Comparison of ENCODE assay signal across 28 cellular contexts in the genomic region with DNA sequence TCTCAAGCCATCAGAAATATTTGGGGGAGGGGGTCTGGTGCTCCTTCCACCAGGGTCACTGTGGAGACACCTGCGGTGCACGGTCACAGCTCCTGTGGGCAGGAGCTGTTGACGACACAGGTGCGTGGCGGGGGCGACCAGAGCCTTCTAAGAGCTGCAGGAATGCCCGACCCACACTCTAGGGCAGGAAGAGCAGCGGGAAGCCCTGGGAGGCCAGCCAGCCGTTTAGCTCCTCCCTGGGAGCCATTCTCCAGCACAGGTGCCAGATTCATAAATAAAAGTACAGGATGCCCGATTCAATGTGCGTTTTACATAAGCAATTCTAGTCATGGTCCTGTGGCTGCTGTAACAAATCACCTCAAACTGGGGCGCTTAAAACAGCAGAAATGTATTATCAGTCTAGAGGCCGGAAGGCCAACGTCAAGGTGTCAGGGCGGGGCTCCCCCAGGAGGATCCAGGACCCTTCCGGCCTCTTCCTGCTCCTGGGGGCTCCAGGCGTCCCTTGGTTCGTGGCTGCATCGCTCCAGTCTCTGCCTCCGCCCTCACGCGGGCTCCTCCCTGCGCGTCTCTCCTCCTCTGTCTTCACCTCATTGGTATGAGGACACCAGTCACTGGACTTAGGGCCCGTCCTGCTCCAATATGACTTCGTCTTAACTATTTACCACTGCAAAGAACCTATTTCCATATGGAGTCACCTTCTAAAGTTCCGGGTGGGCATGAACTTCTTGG.
DNase-seq lines count a peak whose midpoint lies in the region; ATAC-seq and TF ChIP-seq lines count a peak whose summit lies in the region.
"Had no signal": no experiment of that assay in that cellular context is flagged by ENCODE, and none has a peak within 500 bp of the region (broad histone marks: within the 10 kb centered on the region; RNA-seq: fewer than 3 reads in every experiment).

No MANE protein-coding gene starts in this region.

- no peak overlapping the region for H2AFZ ChIP-seq in trophoblast cell (ENCODE audit: insufficient read depth, low read length, poor library complexity)

- H2BK120ac ChIP-seq in trophoblast cell (ENCODE audit: insufficient read depth, low read length, poor library complexity), result no peak overlapping the region

- H3K9me3 Mint-ChIP-seq in HFFc6, result no peaks in the 10 kb centered on the region
- H3K9me3 Mint-ChIP-seq: activated CD4-positive, alpha-beta T cell treated with anti-CD3 and anti-CD28 coated beads, Interleukin-2, amount 10 ng/mL, durations not matched to agents 24 days and 14 days; activated T-helper 2 cell treated with anti-CD3 and anti-CD28 coated beads, Interferon-gamma antibody, Interleukin-2, Interleukin-4, amounts not matched to agents 10 μg/mL and 5 μg/mL and 100 μg/mL, durations not matched to agents 14 hours and 24 hours and 36 hours; CD4-positive, CD25-positive, alpha-beta regulatory T cell had no signal

- 23 to 24% methylated on average over 27 of the region's 27 CpGs for WGBS in ectodermal cell, 2 experiments
- no CpG with 5 or more reads among the region's 27 CpGs for WGBS in trophoblast cell (ENCODE audit: extremely low coverage, insufficient coverage, insufficient read length)
- 54% methylated on average over 27 of the region's 27 CpGs for WGBS in prostate gland

- H3K4me1 Mint-ChIP-seq in HFFc6 (ENCODE audit: low read depth), result peaks cover 49% of the 10 kb centered on the region
- H3K4me1 Mint-ChIP-seq: activated CD4-positive, alpha-beta T cell treated with anti-CD3 and anti-CD28 coated beads, Interleukin-2, amount 10 ng/mL, durations not matched to agents 24 days and 14 days; CD4-positive, CD25-positive, alpha-beta regulatory T cell had no signal

- no peak for TF ChIP-seq CTCF in HFFc6 (IDR thresholded peaks at IDR 0.05)
- no peak for TF ChIP-seq CTCF in prostate gland (IDR thresholded peaks at IDR 0.05)

- no peaks in the 10 kb centered on the region for H3K79me2 ChIP-seq in trophoblast cell (ENCODE audit: control insufficient read depth, insufficient read depth, low read length, poor library complexity)

- peaks cover 17% of the 10 kb centered on the region for H3K27me3 Mint-ChIP-seq in HFFc6 (ENCODE audit: insufficient read depth)

- H3K4me3 ChIP-seq in ectodermal cell (ENCODE audit: insufficient read depth, low read depth, low read length) (peak overlapping the region; percentile 7), trophoblast cell (ENCODE audit: low read depth, low read length) (no peak overlapping the region), prostate gland (no peak overlapping the region)
- H3K4me3 ChIP-seq: ascending aorta, esophagus squamous epithelium, gastroesophageal sphincter, left ventricle myocardium inferior, mucosa of descending colon, spleen, thyroid gland had no signal

- H3K23ac ChIP-seq in trophoblast cell (ENCODE audit: low read length), result no peak overlapping the region

- TF ChIP-seq POLR2A in prostate gland (IDR thresholded peaks at IDR 0.05), result no peak

- H2BK5ac ChIP-seq in trophoblast cell (ENCODE audit: low read depth, low read length, poor library complexity), result no peak overlapping the region

- H3K4me1 ChIP-seq in ectodermal cell (ENCODE audit: control insufficient read depth, insufficient read depth, low read length) (peaks cover 31% of the 10 kb centered on the region), trophoblast cell (ENCODE audit: control insufficient read depth in 1 of 2, insufficient read depth in 2 of 2, low read length in 2 of 2) (peaks cover 8 to 11% of the 10 kb centered on the region in 2 experiments), prostate gland (replicated peaks) (no peaks in the 10 kb centered on the region)
- H3K4me1 ChIP-seq: ascending aorta, esophagus squamous epithelium, gastroesophageal sphincter, left ventricle myocardium inferior, thyroid gland had no signal

- no peaks in the 10 kb centered on the region for H3K36me3 Mint-ChIP-seq in HFFc6 (ENCODE audit: low read depth)
- H3K36me3 Mint-ChIP-seq: activated naive CD8-positive, alpha-beta T cell; CD4-positive, CD25-positive, alpha-beta regulatory T cell had no signal

- H3K9ac ChIP-seq in trophoblast cell (ENCODE audit: low read length), result no peak overlapping the region

- no peak for DNase-seq in HFFc6
- DNase-seq in iPS-NIHi7 (ENCODE audit: extremely low spot score), result peak; percentile 54
- DNase-seq in trophoblast cell, result no peak
- DNase-seq in globus pallidus (ENCODE audit: low spot score), result no peak
- DNase-seq in prostate gland (ENCODE audit: low spot score), result no peak
- no peak for DNase-seq in NCI-H2029 (lab: John Stamatoyannopoulos, UW)
- DNase-seq: activated CD4-positive, alpha-beta T cell treated with anti-CD3 and anti-CD28 coated beads, Interleukin-2, amount 10 ng/mL, durations not matched to agents 24 days and 14 days; activated CD8-positive, alpha-beta memory T cell treated with anti-CD3 and anti-CD28 coated beads, Interleukin-2, amount 50 U/mL, for 4 hours; CD4-positive, CD25-positive, alpha-beta regulatory T cell; effector CD8-positive, alpha-beta T cell; esophagus squamous epithelium; Karpas-422; left ventricle myocardium inferior; mucosa of descending colon; NCI-H1694 treated with DMSO at 0.1 percent for 48 hours; NCI-H2227 treated with DMSO at 0.1 percent for 48 hours; stimulated activated CD4-positive, alpha-beta T cell treated with anti-CD3 and anti-CD28 coated beads, Interleukin-4, amount 100 ng/mL, for 4 hours; stimulated activated naive CD8-positive, alpha-beta T cell treated with anti-CD3 and anti-CD28 coated beads, Interleukin-15, Interleukin-2, amounts not matched to agents 100 U/mL and 50 U/mL, for 24 hours; thyroid gland had no signal

- ATAC-seq in GM19455 (IDR thresholded peaks at IDR 0.05; ENCODE audit: unreplicated experiment), result no peak
- ATAC-seq: gastroesophageal sphincter; mucosa of descending colon; Right ventricle myocardium inferior; stimulated activated naive CD8-positive, alpha-beta T cell treated with anti-CD3 and anti-CD28 coated beads, Interleukin-15, Interleukin-2, amounts not matched to agents 100 U/mL and 50 U/mL, for 24 hours had no signal

- peak overlapping the region; percentile 6 for H2BK12ac ChIP-seq in trophoblast cell (ENCODE audit: low read length)

- no peak overlapping the region for H4K91ac ChIP-seq in trophoblast cell (ENCODE audit: low read depth, low read length)

- no peak overlapping the region for H4K12ac ChIP-seq in trophoblast cell (ENCODE audit: low read depth, low read length)

- H3K36me3 ChIP-seq in ectodermal cell (ENCODE audit: control insufficient read depth, insufficient read depth, low read length), result no peaks in the 10 kb centered on the region
- H3K36me3 ChIP-seq in trophoblast cell (ENCODE audit: control insufficient read depth in 1 of 2, insufficient read depth in 2 of 2, low read length in 2 of 2), result no peaks in the 10 kb centered on the region
- H3K36me3 ChIP-seq in prostate gland, result no peaks in the 10 kb centered on the region
- H3K36me3 ChIP-seq: esophagus squamous epithelium, gastroesophageal sphincter, left ventricle myocardium inferior, neutrophil, spleen, thyroid gland had no signal

- H3K9me3 ChIP-seq in ectodermal cell (ENCODE audit: control insufficient read depth, low read length) (no peaks in the 10 kb centered on the region), trophoblast cell (ENCODE audit: insufficient read depth, low read depth, low read length) (peaks cover 4% of the 10 kb centered on the region), prostate gland (no peaks in the 10 kb centered on the region)
- H3K9me3 ChIP-seq: ascending aorta, esophagus squamous epithelium, gastroesophageal sphincter, mucosa of descending colon, neutrophil, spleen, thyroid gland had no signal

- H3K27ac Mint-ChIP-seq in HFFc6, result no peak overlapping the region
- H3K27ac Mint-ChIP-seq: activated CD4-positive, alpha-beta T cell treated with anti-CD3 and anti-CD28 coated beads, Interleukin-2, amount 10 ng/mL, durations not matched to agents 24 days and 14 days; activated naive CD8-positive, alpha-beta T cell; activated T-helper 2 cell treated with anti-CD3 and anti-CD28 coated beads, Interferon-gamma antibody, Interleukin-2, Interleukin-4, amounts not matched to agents 10 μg/mL and 5 μg/mL and 100 μg/mL, durations not matched to agents 14 hours and 24 hours and 36 hours; CD4-positive, CD25-positive, alpha-beta regulatory T cell had no signal

- H3K18ac ChIP-seq in trophoblast cell (ENCODE audit: low read length), result no peak overlapping the region

- H3K4me3 Mint-ChIP-seq in HFFc6, result peak overlapping the region; percentile 76; the same call in 1 of the 2 replicates
- H3K4me3 Mint-ChIP-seq: activated CD4-positive, alpha-beta T cell treated with anti-CD3 and anti-CD28 coated beads, Interleukin-2, amount 10 ng/mL, durations not matched to agents 24 days and 14 days; activated naive CD8-positive, alpha-beta T cell; CD4-positive, CD25-positive, alpha-beta regulatory T cell had no signal

- H3K79me1 ChIP-seq in trophoblast cell (ENCODE audit: low read length), result peaks cover 5% of the 10 kb centered on the region

- intact Hi-C loops in prostate gland (cut with DNase I), result no loop called here

- H3K4ac ChIP-seq in trophoblast cell (ENCODE audit: low read depth, low read length), result no peak overlapping the region

- no peak overlapping the region for H3K4me2 ChIP-seq in trophoblast cell (ENCODE audit: low read length)

- H3K27ac ChIP-seq in ectodermal cell (ENCODE audit: insufficient read depth, low read depth, low read length, poor library complexity, severe bottlenecking) (no peak overlapping the region), trophoblast cell (ENCODE audit: low read depth, low read length) (no peak overlapping the region), prostate gland (no peak overlapping the region)
- H3K27ac ChIP-seq: ascending aorta, esophagus squamous epithelium, gastroesophageal sphincter, left ventricle myocardium inferior, neutrophil, spleen, thyroid gland had no signal

- no peak overlapping the region for H4K8ac ChIP-seq in trophoblast cell (ENCODE audit: low read depth, low read length)

- H3K27me3 ChIP-seq in ectodermal cell (ENCODE audit: control insufficient read depth, insufficient read depth, low read length, poor library complexity, severe bottlenecking) (peaks cover 37% of the 10 kb centered on the region), trophoblast cell (ENCODE audit: insufficient read depth, low read length) (peaks cover 16% of the 10 kb centered on the region), prostate gland (replicated peaks; ENCODE audit: insufficient read depth) (peaks cover 21% of the 10 kb centered on the region)
- H3K27me3 ChIP-seq: ascending aorta, thyroid gland had no signal

- no peak overlapping the region for H3K14ac ChIP-seq in trophoblast cell (ENCODE audit: low read length)

- no peak overlapping the region for H2AK5ac ChIP-seq in trophoblast cell (ENCODE audit: low read length)
